Comparison of ENCODE assay signal across 19 cellular contexts in the genomic region with DNA sequence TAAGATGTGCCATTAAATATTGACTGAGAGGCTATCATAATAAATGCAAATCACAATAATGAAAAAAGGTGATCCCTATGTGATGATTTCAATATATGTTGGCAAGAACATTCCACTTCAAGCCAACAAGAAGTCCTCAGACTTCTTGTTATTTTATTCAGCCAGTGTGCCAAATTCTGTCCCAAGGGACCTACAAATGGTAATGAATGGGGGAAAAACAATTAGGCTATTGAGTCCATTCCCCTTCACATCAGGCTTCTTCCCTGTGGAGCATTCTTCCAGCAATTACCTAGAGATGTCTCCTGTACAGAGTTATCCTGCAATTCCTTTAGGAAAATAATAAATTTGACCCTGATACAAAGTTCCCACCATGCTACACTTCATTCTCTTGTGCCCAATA.
DNase-seq lines count a peak whose midpoint lies in the region; ATAC-seq, FAIRE-seq and TF ChIP-seq lines count a peak whose summit lies in the region.
"Had no signal": no experiment of that assay in that cellular context is flagged by ENCODE, and none has a peak within 500 bp of the region (broad histone marks: within the 10 kb centered on the region; RNA-seq: fewer than 3 reads in every experiment).

No MANE protein-coding gene starts in this region.

- H3K27ac ChIP-seq in keratinocyte (ENCODE audit: control insufficient read depth, insufficient read depth, low read length) (peak overlapping the region; percentile 21), transverse colon (peak overlapping the region in 3 of 4 donors; percentile 8 to 39 (median 18))
- H3K27ac ChIP-seq: cardiac muscle cell, RWPE1, suprapubic skin had no signal

- TF ChIP-seq POLR2A in transverse colon (IDR thresholded peaks at IDR 0.05) = no peak

- H3K79me2 ChIP-seq in keratinocyte (ENCODE audit: control insufficient read depth, insufficient read depth, low read length) = no peaks in the 10 kb centered on the region

- DNase-seq in Daoy (ENCODE audit: low read depth) (peak; percentile 23), SK-MEL-5 (ENCODE audit: low read depth, low spot score) (peak; percentile 75), keratinocyte (ENCODE audit: low read depth, low spot score) (no peak), transverse colon (no peak), SK-N-DZ (ENCODE audit: low spot score) (no peak), NCI-H748 (lab: John Stamatoyannopoulos, UW; ENCODE audit: unreplicated experiment) (no peak)
- DNase-seq: activated CD8-positive, alpha-beta memory T cell treated with anti-CD3 and anti-CD28 coated beads for 24 hours; activated naive CD8-positive, alpha-beta T cell treated with anti-CD3 and anti-CD28 coated beads, Interleukin-2, amount 10 ng/mL, durations not matched to agents 7 days and 5 days; DND-41; effector CD8-positive, alpha-beta T cell; MV-4-11; NCI-H2081; stimulated activated CD4-positive, alpha-beta T cell treated with anti-CD3 and anti-CD28 coated beads, Interleukin-4, amount 100 ng/mL, for 4 hours; T-helper 17 cell had no signal

- no peak for ATAC-seq in HG03354 (IDR thresholded peaks at IDR 0.05; ENCODE audit: poor library complexity, severe bottlenecking, unreplicated experiment)
- ATAC-seq: T-helper 17 cell, WTC11 had no signal

- H3K27me3 ChIP-seq in keratinocyte (ENCODE audit: control insufficient read depth, extremely low read depth, insufficient read depth, low read length) (no peaks in the 10 kb centered on the region), transverse colon (no peaks in the 10 kb centered on the region)
- H3K27me3 ChIP-seq: cardiac muscle cell, suprapubic skin had no signal

- H3K9me1 ChIP-seq in keratinocyte (ENCODE audit: control insufficient read depth, extremely low read depth, insufficient read depth, low read length) = no peaks in the 10 kb centered on the region

- no peaks in the 10 kb centered on the region for H3K36me3 ChIP-seq in keratinocyte (ENCODE audit: control insufficient read depth in 2 of 2, extremely low read depth in 1 of 2, insufficient read depth in 2 of 2, low read length in 2 of 2)
- H3K36me3 ChIP-seq in transverse colon = no peaks in the 10 kb centered on the region
- H3K36me3 ChIP-seq: cardiac muscle cell, suprapubic skin had no signal

- FAIRE-seq in keratinocyte (lab: Jason Lieb, UNC) = no peak

- H2AFZ ChIP-seq in keratinocyte (ENCODE audit: control insufficient read depth, low read length) = no peak overlapping the region

- H3K4me3 ChIP-seq in keratinocyte (ENCODE audit: control insufficient read depth in 2 of 3, extremely low read depth in 1 of 3, insufficient read depth in 2 of 3, low read depth in 1 of 3, low read length in 3 of 3) = no peak overlapping the region
- no peak overlapping the region for H3K4me3 ChIP-seq in transverse colon
- H3K4me3 ChIP-seq: cardiac muscle cell, suprapubic skin had no signal

- no peak for TF ChIP-seq EP300 in transverse colon (IDR thresholded peaks at IDR 0.05; ENCODE audit: low read depth)

- H3K9me3 ChIP-seq in keratinocyte (ENCODE audit: control insufficient read depth, low read depth, low read length) (no peaks in the 10 kb centered on the region), transverse colon (no peaks in the 10 kb centered on the region)
- H3K9me3 ChIP-seq: suprapubic skin had no signal

- no peaks in the 10 kb centered on the region for H4K20me1 ChIP-seq in keratinocyte (ENCODE audit: control insufficient read depth, extremely low read depth, insufficient read depth, low read length)

- H3K4me2 ChIP-seq in keratinocyte (ENCODE audit: control insufficient read depth, extremely low read depth, insufficient read depth, low read depth, low read length) = no peak overlapping the region

- dilution Hi-C loops in keratinocyte (cut with MboI; ENCODE audit: extremely low pct_ligation_motif_present, low sequenced_read_pairs) = no loop called here

- in situ Hi-C loops in SK-MEL-5 (cut with HindIII; ENCODE audit: low pct_unique_long_range_greater_than_20kb, low sequenced_read_pairs) (no loop called here), transverse colon (cut with MboI; ENCODE audit: low pct_ligation_motif_present in 1 of 4, low pct_unique_long_range_greater_than_20kb in 1 of 4, low sequenced_read_pairs in 3 of 4) (no loop called here)

- peaks cover 7% of the 10 kb centered on the region for H3K4me1 ChIP-seq in keratinocyte (ENCODE audit: control insufficient read depth, extremely low read depth, insufficient read depth, low read length)
- H3K4me1 ChIP-seq in transverse colon = no peaks in the 10 kb centered on the region

- intact Hi-C loops in transverse colon (cut with DNase I; ENCODE audit: low total_unique reads) = no loop called here

- no peak overlapping the region for H3K9ac ChIP-seq in keratinocyte (ENCODE audit: control insufficient read depth, extremely low read depth, insufficient read depth, low read length)

- TF ChIP-seq CTCF in keratinocyte (optimal IDR thresholded peaks at IDR 0.05 in 1 of 3, IDR thresholded peaks at IDR 0.05 in 1 of 3, conservative IDR thresholded peaks at IDR 0.05 in 1 of 3; ENCODE audit: extremely low read depth in 1 of 3, insufficient read depth in 2 of 3, low read length in 3 of 3) (no peak), transverse colon (IDR thresholded peaks at IDR 0.05) (no peak)

Comparison
In these comparisons a context has a peak if more than half of its experiments do, and no peak if none do; other contexts are left out.
1. DNase-seq: peak in Daoy (single experiment) and SK-MEL-5 (single experiment); none in keratinocyte (single experiment), transverse colon (single experiment), SK-N-DZ (single experiment) and NCI-H748 (single experiment).